Comparison of ENCODE assay signal across 9 cellular contexts in the genomic region with DNA sequence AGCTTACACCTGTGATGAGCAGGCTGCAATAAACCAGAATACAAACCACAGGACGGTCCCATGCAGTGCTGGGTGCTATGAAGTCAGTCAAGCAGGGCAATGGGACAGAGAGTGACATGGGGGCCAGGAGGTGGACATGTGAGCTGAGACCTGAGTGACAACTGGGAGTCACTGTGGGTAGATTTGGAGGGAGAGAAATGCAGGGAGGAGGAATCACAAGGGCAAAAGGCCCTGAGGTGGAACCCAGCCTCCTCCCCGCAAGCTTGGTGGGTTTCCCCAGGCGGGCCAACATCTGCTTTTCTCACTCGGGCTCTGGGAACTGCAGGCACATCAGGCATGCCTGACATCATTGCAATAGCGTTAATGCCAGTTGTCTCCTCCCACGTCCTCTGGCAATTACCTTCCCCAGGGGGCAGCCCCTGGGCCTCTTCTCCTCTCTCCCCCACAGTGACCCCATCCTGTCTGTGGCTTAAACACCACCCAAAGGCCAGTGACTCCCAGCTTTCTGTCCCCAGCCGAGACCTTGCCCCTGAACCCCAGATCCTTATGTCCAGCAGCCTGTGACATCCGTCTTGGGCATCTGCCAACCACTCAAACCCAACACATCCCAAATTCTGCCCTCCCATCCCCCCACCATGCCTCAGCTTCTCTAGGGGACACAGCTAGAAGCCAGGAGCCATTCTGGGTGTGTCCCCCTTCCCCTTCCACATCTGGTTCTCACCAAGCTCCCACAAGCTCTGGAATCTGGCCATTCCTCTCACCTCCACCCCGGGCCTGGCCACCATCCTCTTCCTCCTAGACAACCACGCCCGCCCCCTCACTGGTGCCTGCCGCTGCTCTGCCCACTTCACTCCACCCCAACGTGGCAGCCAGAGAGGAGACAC. TPM values are rescaled to one million over a fixed set of nuclear protein-coding genes. Genes with fewer than 3 reads are reported as not detected.
DNase-seq lines count a peak whose midpoint lies in the region; ATAC-seq and TF ChIP-seq lines count a peak whose summit lies in the region.
"Had no signal": no experiment of that assay in that cellular context is flagged by ENCODE, and none has a peak within 500 bp of the region (broad histone marks: within the 10 kb centered on the region; RNA-seq: fewer than 3 reads in every experiment).

No MANE protein-coding gene starts in this region.

- TF ChIP-seq POLR2A in ovary (IDR thresholded peaks at IDR 0.05) = no peak

- no peak overlapping the region for H3K4me3 ChIP-seq in GM12865 (ENCODE audit: low read depth, low read length)
- H3K4me3 ChIP-seq in fibroblast of pulmonary artery (replicated peaks; ENCODE audit: low read depth, low read length) = no peak overlapping the region
- H3K4me3 ChIP-seq in ovary = no peak overlapping the region

- no peak for TF ChIP-seq EP300 in ovary (IDR thresholded peaks at IDR 0.05)

- ATAC-seq in HG03378 (IDR thresholded peaks at IDR 0.05; ENCODE audit: unreplicated experiment) = peak; percentile 63

- H3K9me3 Mint-ChIP-seq in activated CD4-positive, alpha-beta T cell treated with anti-CD3 and anti-CD28 coated beads, Interleukin-2, amount 10 ng/mL, durations not matched to agents 24 days and 14 days = no peaks in the 10 kb centered on the region

- no peaks in the 10 kb centered on the region for H3K4me1 ChIP-seq in ovary (ENCODE audit: insufficient read depth)

- no peaks in the 10 kb centered on the region for H3K27me3 ChIP-seq in ovary

- WGBS in ovary, 3 donors = 44 to 50% (median 48%) methylated on average over 13 of the region's 13 CpGs

- no peak overlapping the region for H3K4me3 Mint-ChIP-seq in activated CD4-positive, alpha-beta T cell treated with anti-CD3 and anti-CD28 coated beads, Interleukin-2, amount 10 ng/mL, durations not matched to agents 24 days and 14 days

- H3K9me3 ChIP-seq in ovary = no peaks in the 10 kb centered on the region

- peaks cover 6% of the 10 kb centered on the region for H3K27me3 Mint-ChIP-seq in activated CD4-positive, alpha-beta T cell treated with anti-CD3 and anti-CD28 coated beads, Interleukin-2, amount 10 ng/mL, durations not matched to agents 24 days and 14 days

- DNase-seq in GM12865 (ENCODE audit: low read depth) = peak; percentile 60
- peak; percentile 76 for DNase-seq in GM20000 (ENCODE audit: low spot score)
- DNase-seq in fibroblast of pulmonary artery (ENCODE audit: low read depth) = peak; percentile 2
- no peak for DNase-seq in ovary
- no peak for DNase-seq in NCI-H187 treated with DMSO at 0.1 percent for 48 hours (lab: John Stamatoyannopoulos, UW)
- no peak for DNase-seq in activated CD4-positive, alpha-beta T cell treated with anti-CD3 and anti-CD28 coated beads, Interleukin-2, amount 10 ng/mL, durations not matched to agents 24 days and 14 days
- DNase-seq in NCI-H526 treated with DMSO at 0.1 percent for 48 hours (lab: John Stamatoyannopoulos, UW) = no peak
- DNase-seq: DMS53 had no signal

- H3K36me3 Mint-ChIP-seq in activated CD4-positive, alpha-beta T cell treated with anti-CD3 and anti-CD28 coated beads, Interleukin-2, amount 10 ng/mL, durations not matched to agents 24 days and 14 days (ENCODE audit: low read depth) = no peaks in the 10 kb centered on the region

- TF ChIP-seq CTCF in GM12865 (IDR thresholded peaks at IDR 0.05; ENCODE audit: insufficient read depth, low read depth, low read length, missing control alignments) (no peak), GM20000 (IDR thresholded peaks at IDR 0.05; ENCODE audit: extremely low read depth, missing control alignments) (no peak), fibroblast of pulmonary artery (IDR thresholded peaks at IDR 0.05; ENCODE audit: low read length, missing control alignments) (no peak), ovary (IDR thresholded peaks at IDR 0.05) (no peak)

- peaks cover 2% of the 10 kb centered on the region for H3K4me1 Mint-ChIP-seq in activated CD4-positive, alpha-beta T cell treated with anti-CD3 and anti-CD28 coated beads, Interleukin-2, amount 10 ng/mL, durations not matched to agents 24 days and 14 days

- no peak overlapping the region for H3K27ac Mint-ChIP-seq in activated CD4-positive, alpha-beta T cell treated with anti-CD3 and anti-CD28 coated beads, Interleukin-2, amount 10 ng/mL, durations not matched to agents 24 days and 14 days

- H3K27ac ChIP-seq in ovary = no peak overlapping the region

- intact Hi-C loops in ovary (cut with DNase I) = no loop called here
- intact Hi-C loops in activated CD4-positive, alpha-beta T cell treated with anti-CD3 and anti-CD28 coated beads, Interleukin-2, amount 10 ng/mL, durations not matched to agents 24 days and 14 days (cut with micrococcal nuclease) = no loop called here

- no peaks in the 10 kb centered on the region for H3K36me3 ChIP-seq in ovary

RNA-seq across cellular contexts. Expression of a gene that starts 28.2 kb away (rescaled TPM):
- 10 to 100 TPM in 1 of 7 donors, 1 to 10 TPM in 6; 6.4 to 12.1 (median 9.4) TPM for total RNA-seq in ovary
- 10 to 100 TPM; 14.0 to 14.1 TPM for polyA plus RNA-seq in ovary
- total RNA-seq in activated CD4-positive, alpha-beta T cell treated with anti-CD3 and anti-CD28 coated beads, Interleukin-2, amount 10 ng/mL, durations not matched to agents 24 days and 14 days = 18.2 and 19.3 TPM in 2 replicates

RNA-seq across cellular contexts. Expression of a gene that starts 44.3 kb away (rescaled TPM):
- total RNA-seq in ovary = not detected
- not detected for polyA plus RNA-seq in ovary
- total RNA-seq in activated CD4-positive, alpha-beta T cell treated with anti-CD3 and anti-CD28 coated beads, Interleukin-2, amount 10 ng/mL, durations not matched to agents 24 days and 14 days = not detected in 2 replicates

RNA-seq across cellular contexts. Expression of a gene that starts 53.2 kb away (rescaled TPM):
- 10 to 100 TPM in 1 of 7 donors, 1 to 10 TPM in 1, under 1 TPM in 5; 0.25 to 10.6 (median 0.47) TPM for total RNA-seq in ovary
- under 1 TPM; 0.24 to 0.30 TPM for polyA plus RNA-seq in ovary
- not detected in 2 replicates for total RNA-seq in activated CD4-positive, alpha-beta T cell treated with anti-CD3 and anti-CD28 coated beads, Interleukin-2, amount 10 ng/mL, durations not matched to agents 24 days and 14 days

RNA-seq across cellular contexts. Expression of a gene that starts 53.3 kb away (rescaled TPM):
- 10 to 100 TPM in 2 of 7 donors, 1 to 10 TPM in 5; 5.2 to 17.0 (median 6.9) TPM for total RNA-seq in ovary
- 1 to 10 TPM; 2.5 to 8.4 TPM for polyA plus RNA-seq in ovary
- total RNA-seq in activated CD4-positive, alpha-beta T cell treated with anti-CD3 and anti-CD28 coated beads, Interleukin-2, amount 10 ng/mL, durations not matched to agents 24 days and 14 days = not detected in 2 replicates

Comparison
In these comparisons a context has a peak if more than half of its experiments do, and no peak if none do; other contexts are left out.
1. DNase-seq: peak in GM12865 (single experiment), GM20000 (single experiment) and fibroblast of pulmonary artery (single experiment); none in ovary (0 of 5), NCI-H187 treated with DMSO at 0.1 percent for 48 hours (single experiment), activated CD4-positive, alpha-beta T cell treated with anti-CD3 and anti-CD28 coated beads, Interleukin-2, amount 10 ng/mL, durations not matched to agents 24 days and 14 days (single experiment) and NCI-H526 treated with DMSO at 0.1 percent for 48 hours (single experiment).